In genomic region chr1:192978195-192978710, GRCh38 we compare ENCODE assay signal across 2 cellular contexts.
TF ChIP-seq lines count a peak whose summit lies in the region.

No MANE protein-coding gene starts in this region.

TF ChIP-seq in HCT116, 20 proteins besides CTCF, POLR2A, EP300 and RAD21:
- no peak for TF ChIP-seq CEBPB (IDR thresholded peaks at IDR 0.05; ENCODE audit: low read depth)
- TF ChIP-seq SIN3A (IDR thresholded peaks at IDR 0.05; ENCODE audit: low read depth) = no peak
- TF ChIP-seq, protein P1, sequence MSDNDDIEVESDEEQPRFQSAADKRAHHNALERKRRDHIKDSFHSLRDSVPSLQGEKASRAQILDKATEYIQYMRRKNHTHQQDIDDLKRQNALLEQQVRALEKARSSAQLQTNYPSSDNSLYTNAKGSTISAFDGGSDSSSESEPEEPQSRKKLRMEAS (IDR thresholded peaks at IDR 0.05) = peak; percentile 34
- 0 out of 2 replicates have a peak, but pooled peaks have one; percentile 18 for TF ChIP-seq FOSL1 (IDR thresholded peaks at IDR 0.05; ENCODE audit: low read depth)
- TF ChIP-seq SP1 (IDR thresholded peaks at IDR 0.05; ENCODE audit: low read depth) = no peak
- no peak for TF ChIP-seq REST (IDR thresholded peaks at IDR 0.05; ENCODE audit: low read depth)

TF ChIP-seq in K562, 482 proteins besides CTCF, POLR2A, EP300 and RAD21:
- TF ChIP-seq ZNF57 (CRISPR knock-in tag; IDR thresholded peaks at IDR 0.05) = no peak
- no peak for TF ChIP-seq ZNF445 (CRISPR knock-in tag; IDR thresholded peaks at IDR 0.05; ENCODE audit: low read depth)
- no peak for TF ChIP-seq ZNF3 (CRISPR knock-in tag; IDR thresholded peaks at IDR 0.05)
- TF ChIP-seq CBFA2T3 (IDR thresholded peaks at IDR 0.05) = peak; percentile 29
- no peak for TF ChIP-seq TEAD4 (IDR thresholded peaks at IDR 0.05; ENCODE audit: low read length)
- TF ChIP-seq TEAD4 (CRISPR knock-in tag; IDR thresholded peaks at IDR 0.05; ENCODE audit: borderline replicate concordance) = no peak
- TF ChIP-seq, protein P2, sequence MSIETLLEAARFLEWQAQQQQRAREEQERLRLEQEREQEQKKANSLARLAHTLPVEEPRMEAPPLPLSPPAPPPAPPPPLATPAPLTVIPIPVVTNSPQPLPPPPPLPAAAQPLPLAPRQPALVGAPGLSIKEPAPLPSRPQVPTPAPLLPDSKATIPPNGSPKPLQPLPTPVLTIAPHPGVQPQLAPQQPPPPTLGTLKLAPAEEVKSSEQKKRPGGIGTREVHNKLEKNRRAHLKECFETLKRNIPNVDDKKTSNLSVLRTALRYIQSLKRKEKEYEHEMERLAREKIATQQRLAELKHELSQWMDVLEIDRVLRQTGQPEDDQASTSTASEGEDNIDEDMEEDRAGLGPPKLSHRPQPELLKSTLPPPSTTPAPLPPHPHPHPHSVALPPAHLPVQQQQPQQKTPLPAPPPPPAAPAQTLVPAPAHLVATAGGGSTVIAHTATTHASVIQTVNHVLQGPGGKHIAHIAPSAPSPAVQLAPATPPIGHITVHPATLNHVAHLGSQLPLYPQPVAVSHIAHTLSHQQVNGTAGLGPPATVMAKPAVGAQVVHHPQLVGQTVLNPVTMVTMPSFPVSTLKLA (conservative IDR thresholded peaks at IDR 0.05) = no peak
- no peak for TF ChIP-seq ELF4 (CRISPR knock-in tag; IDR thresholded peaks at IDR 0.05)
- TF ChIP-seq MYBL2 (IDR thresholded peaks at IDR 0.05; ENCODE audit: low read depth) = no peak
- TF ChIP-seq MYBL2 (CRISPR knock-in tag; IDR thresholded peaks at IDR 0.05; ENCODE audit: borderline replicate concordance) = no peak
- TF ChIP-seq MED1 (CRISPR knock-in tag; IDR thresholded peaks at IDR 0.05; ENCODE audit: borderline replicate concordance) = no peak
- TF ChIP-seq SOX6 (IDR thresholded peaks at IDR 0.05) = no peak
- TF ChIP-seq NFATC3 (IDR thresholded peaks at IDR 0.05) = no peak
- no peak for TF ChIP-seq SREBF1 (IDR thresholded peaks at IDR 0.05; ENCODE audit: borderline replicate concordance, low read depth, low read length)
- TF ChIP-seq TEAD1 (CRISPR knock-in tag; IDR thresholded peaks at IDR 0.05) = no peak
- TF ChIP-seq FOXK2 (conservative IDR thresholded peaks at IDR 0.05 in 1 of 2, IDR thresholded peaks at IDR 0.05 in 1 of 2; ENCODE audit: low read depth in 2 of 2) = peak in 1 of 2 experiments; percentile 20; a peak in 1 of 4 replicates
- no peak for TF ChIP-seq VEZF1 (CRISPR knock-in tag; IDR thresholded peaks at IDR 0.05)
- TF ChIP-seq ZNF124 (CRISPR knock-in tag; IDR thresholded peaks at IDR 0.05) = no peak
- no peak for TF ChIP-seq BCOR (IDR thresholded peaks at IDR 0.05)
- TF ChIP-seq BDP1 (IDR thresholded peaks at IDR 0.05; ENCODE audit: insufficient read depth, insufficient read length) = no peak
- no peak for TF ChIP-seq GTF2B (IDR thresholded peaks at IDR 0.05; ENCODE audit: extremely low read depth, insufficient read length)
- TF ChIP-seq PHB2 (IDR thresholded peaks at IDR 0.05; ENCODE audit: low read depth) = no peak
- TF ChIP-seq RBBP5 (IDR thresholded peaks at IDR 0.05; ENCODE audit: borderline replicate concordance, insufficient read depth, low read length, poor library complexity, severe bottlenecking) = peak; percentile 0
- no peak for TF ChIP-seq NFIC (IDR thresholded peaks at IDR 0.05)
